ENCODE assay signal across 16 cellular contexts in the genomic region with DNA sequence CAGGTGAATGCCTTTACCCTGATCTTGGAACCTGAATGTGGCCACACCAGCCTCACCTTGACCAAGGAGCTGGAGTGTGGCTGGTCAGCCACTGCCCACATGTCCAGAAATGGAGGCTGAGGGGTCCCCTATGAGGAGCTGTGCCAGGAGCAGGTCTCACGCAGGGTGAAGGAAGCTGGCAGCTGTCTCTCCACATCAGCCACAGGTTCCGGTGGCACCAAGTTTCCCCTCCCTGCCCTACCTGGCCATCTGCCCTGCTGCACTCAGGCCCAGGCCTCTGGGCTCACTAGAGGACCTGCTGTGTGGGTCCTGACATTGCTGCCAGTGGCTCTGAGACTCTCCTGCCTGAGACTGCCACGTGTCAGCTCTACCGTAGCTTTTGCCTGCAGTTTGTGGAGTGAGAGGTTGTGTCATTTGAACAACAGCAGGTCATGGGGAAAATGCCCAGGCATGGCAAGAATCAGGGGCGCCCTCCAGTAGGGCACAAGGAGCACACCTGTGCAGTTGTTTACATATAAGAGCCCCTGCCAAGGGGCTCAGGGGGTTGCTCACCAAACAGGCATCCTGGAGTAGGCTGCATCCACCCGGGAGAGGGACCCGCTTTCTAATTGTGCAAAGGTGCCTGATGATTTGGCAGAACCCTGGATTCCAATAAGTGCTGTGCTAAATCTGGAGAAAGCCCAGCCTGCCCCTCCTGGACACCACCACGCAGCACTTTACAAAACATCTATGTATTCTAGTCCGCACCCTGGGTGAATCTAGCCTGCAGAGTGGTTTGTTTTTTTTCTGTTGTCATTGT.
DNase-seq lines count a peak whose midpoint lies in the region; ATAC-seq and TF ChIP-seq lines count a peak whose summit lies in the region.
"Had no signal": no experiment of that assay in that cellular context is flagged by ENCODE, and none has a peak within 500 bp of the region (broad histone marks: within the 10 kb centered on the region; RNA-seq: fewer than 3 reads in every experiment).

No MANE protein-coding gene starts in this region.

- H3K4me1 ChIP-seq in heart right ventricle (no peaks in the 10 kb centered on the region), trophoblast cell (ENCODE audit: control insufficient read depth in 1 of 2, insufficient read depth in 2 of 2, low read length in 2 of 2) (peaks cover 9 to 12% of the 10 kb centered on the region in 2 experiments), ovary (ENCODE audit: insufficient read depth) (no peaks in the 10 kb centered on the region)

- intact Hi-C loops in cardiac septum (cut with DNase I) (loop anchor here (10.0 kb wide), 1 partner anchor 781 kb away; no protein-coding TSS in a partner anchor), heart right ventricle (cut with DNase I) (loop anchor here in 1 of 10 donors (10.0 kb wide), 1 partner anchor 621 kb away; no protein-coding TSS in a partner anchor), ovary (cut with DNase I) (no loop called here)

- H4K8ac ChIP-seq in trophoblast cell (ENCODE audit: low read depth, low read length): no peak overlapping the region

- no peak overlapping the region for H3K23ac ChIP-seq in trophoblast cell (ENCODE audit: low read length)

- H2BK5ac ChIP-seq in trophoblast cell (ENCODE audit: low read depth, low read length, poor library complexity): no peak overlapping the region

- H3K79me2 ChIP-seq in trophoblast cell (ENCODE audit: control insufficient read depth, insufficient read depth, low read length, poor library complexity): no peaks in the 10 kb centered on the region

- ATAC-seq in heart right ventricle: no peak
- ATAC-seq: GM12878 had no signal

- H3K79me1 ChIP-seq in trophoblast cell (ENCODE audit: low read length): peaks cover 3% of the 10 kb centered on the region

- H3K9me3 ChIP-seq in heart right ventricle (no peaks in the 10 kb centered on the region), trophoblast cell (ENCODE audit: insufficient read depth, low read depth, low read length) (no peaks in the 10 kb centered on the region), ovary (no peaks in the 10 kb centered on the region)
- H3K9me3 ChIP-seq: Caco-2 had no signal

- no peak for TF ChIP-seq EP300 in ovary (IDR thresholded peaks at IDR 0.05)

- 87 to 89% methylated on average over 9 of the region's 9 CpGs for WGBS in heart right ventricle, 2 donors
- no CpG with 5 or more reads among the region's 9 CpGs for whole genome bisulfite sequencing in trophoblast cell (ENCODE audit: extremely low coverage, insufficient coverage, insufficient read length)
- 88 to 95% (median 92%) methylated on average over 9 of the region's 9 CpGs for WGBS in ovary, 3 donors

- H3K14ac ChIP-seq in trophoblast cell (ENCODE audit: low read length): no peak overlapping the region

- H3K27me3 ChIP-seq in heart right ventricle: peaks cover 0 to 42% (median 12%) of the 10 kb centered on the region in 7 donors
- H3K27me3 ChIP-seq in trophoblast cell (ENCODE audit: insufficient read depth, low read length): no peaks in the 10 kb centered on the region
- no peaks in the 10 kb centered on the region for H3K27me3 ChIP-seq in ovary

- H3K36me3 ChIP-seq in heart right ventricle: no peaks in the 10 kb centered on the region
- H3K36me3 ChIP-seq in trophoblast cell (ENCODE audit: control insufficient read depth in 1 of 2, insufficient read depth in 2 of 2, low read length in 2 of 2): no peaks in the 10 kb centered on the region
- H3K36me3 ChIP-seq in ovary: no peaks in the 10 kb centered on the region

- no peak overlapping the region for H3K9ac ChIP-seq in trophoblast cell (ENCODE audit: low read length)

- no peak for TF ChIP-seq POLR2A in ovary (IDR thresholded peaks at IDR 0.05)

- peak; percentile 67 for DNase-seq in cardiac septum (ENCODE audit: low spot score)
- DNase-seq in heart right ventricle: no peak
- peak; percentile 37 for DNase-seq in ecto neural progenitor cell (ENCODE audit: low spot score)
- no peak for DNase-seq in trophoblast cell
- DNase-seq in mucosa of gallbladder (ENCODE audit: low spot score): no peak
- no peak for DNase-seq in ovary
- DNase-seq in amniotic stem cell (lab: John Stamatoyannopoulos, UW): no peak
- DNase-seq: Caco-2; DMS79; H9; NCI-H1436; NCI-H2081 treated with DMSO at 0.1 percent for 48 hours; NCI-H2227 treated with DMSO at 0.1 percent for 48 hours; NCI-H524 treated with DMSO at 0.1 percent for 48 hours; NK-92 treated with Interleukin-12 subunit alpha and Interleukin-12 subunit beta, amount 100 ng/mL, for 24 hours had no signal

- H3K4me2 ChIP-seq in trophoblast cell (ENCODE audit: low read length): no peak overlapping the region

- peak overlapping the region; percentile 16 for H2BK12ac ChIP-seq in trophoblast cell (ENCODE audit: low read length)

- no peak overlapping the region for H2AK5ac ChIP-seq in trophoblast cell (ENCODE audit: low read length)

- no peak overlapping the region for H4K12ac ChIP-seq in trophoblast cell (ENCODE audit: low read depth, low read length)

- H3K4ac ChIP-seq in trophoblast cell (ENCODE audit: low read depth, low read length): no peak overlapping the region

- H4K91ac ChIP-seq in trophoblast cell (ENCODE audit: low read depth, low read length): peak overlapping the region; percentile 1

- no peak overlapping the region for H3K4me3 ChIP-seq in heart right ventricle
- H3K4me3 ChIP-seq in trophoblast cell (ENCODE audit: low read depth, low read length): no peak overlapping the region
- no peak overlapping the region for H3K4me3 ChIP-seq in ovary
- H3K4me3 ChIP-seq: GM12878 had no signal

- H2BK120ac ChIP-seq in trophoblast cell (ENCODE audit: insufficient read depth, low read length, poor library complexity): no peak overlapping the region

- no peak overlapping the region for H3K18ac ChIP-seq in trophoblast cell (ENCODE audit: low read length)

- TF ChIP-seq CTCF in heart right ventricle (IDR thresholded peaks at IDR 0.05) (no peak), ovary (IDR thresholded peaks at IDR 0.05) (no peak)

- no peak overlapping the region for H2AFZ ChIP-seq in trophoblast cell (ENCODE audit: insufficient read depth, low read length, poor library complexity)

- no peak overlapping the region for H3K27ac ChIP-seq in heart right ventricle
- H3K27ac ChIP-seq in trophoblast cell (ENCODE audit: low read depth, low read length): no peak overlapping the region
- no peak overlapping the region for H3K27ac ChIP-seq in ovary

Comparison
In these comparisons a context has a peak if more than half of its experiments do, and no peak if none do; other contexts are left out.
1. DNase-seq: peak in cardiac septum (single experiment) and ecto neural progenitor cell (single experiment); none in heart right ventricle (0 of 2), trophoblast cell (0 of 2), mucosa of gallbladder (single experiment), ovary (0 of 5) and amniotic stem cell (single experiment).